In genomic region chr1:109792056-109792831, GRCh38 we compare ENCODE assay signal across 8 cellular contexts. TPM values are rescaled to one million over a fixed set of nuclear protein-coding genes. Genes with fewer than 3 reads are reported as not detected.
DNase-seq lines count a peak whose midpoint lies in the region; ATAC-seq, FAIRE-seq and TF ChIP-seq lines count a peak whose summit lies in the region.

No MANE protein-coding gene starts in this region.

- no peaks in the 10 kb centered on the region for H3K79me2 ChIP-seq in keratinocyte (ENCODE audit: control insufficient read depth, insufficient read depth, low read length)

- H3K27me3 ChIP-seq in bronchial epithelial cell (ENCODE audit: control insufficient read depth, insufficient read depth, low read length): no peaks in the 10 kb centered on the region
- H3K27me3 ChIP-seq in keratinocyte (ENCODE audit: control insufficient read depth, extremely low read depth, insufficient read depth, low read length): no peaks in the 10 kb centered on the region

- H3K36me3 ChIP-seq in bronchial epithelial cell (ENCODE audit: control insufficient read depth, insufficient read depth, low read length) (no peaks in the 10 kb centered on the region), keratinocyte (ENCODE audit: control insufficient read depth in 2 of 2, extremely low read depth in 1 of 2, insufficient read depth in 2 of 2, low read length in 2 of 2) (no peaks in the 10 kb centered on the region)

- dilution Hi-C loops in keratinocyte (cut with MboI; ENCODE audit: extremely low pct_ligation_motif_present, low sequenced_read_pairs): no loop called here

- H4K20me1 ChIP-seq in keratinocyte (ENCODE audit: control insufficient read depth, extremely low read depth, insufficient read depth, low read length): no peaks in the 10 kb centered on the region

- no peaks in the 10 kb centered on the region for H3K9me3 Mint-ChIP-seq in stimulated activated memory B cell treated with anti-CD40 and anti-IgM and Interleukin-4, amounts not matched to agents 10 μg/mL and 1 μg/mL and 100 μg/mL, for 72 hours

- no peaks in the 10 kb centered on the region for H3K9me1 ChIP-seq in keratinocyte (ENCODE audit: control insufficient read depth, extremely low read depth, insufficient read depth, low read length)

- H3K4me1 Mint-ChIP-seq in stimulated activated memory B cell treated with anti-CD40 and anti-IgM and Interleukin-4, amounts not matched to agents 10 μg/mL and 1 μg/mL and 100 μg/mL, for 72 hours: peaks cover 22% of the 10 kb centered on the region

- peak overlapping the region; percentile 22 for H3K4me2 ChIP-seq in keratinocyte (ENCODE audit: control insufficient read depth, extremely low read depth, insufficient read depth, low read depth, low read length)

- H3K4me3 ChIP-seq in bronchial epithelial cell (ENCODE audit: low read depth, low read length) (no peak overlapping the region), keratinocyte (ENCODE audit: control insufficient read depth in 2 of 3, extremely low read depth in 1 of 3, insufficient read depth in 2 of 3, low read depth in 1 of 3, low read length in 3 of 3) (no peak overlapping the region)

- TF ChIP-seq CTCF in bronchial epithelial cell (IDR thresholded peaks at IDR 0.05; ENCODE audit: insufficient read depth, low read length, severe bottlenecking) (no peak), keratinocyte (optimal IDR thresholded peaks at IDR 0.05 in 1 of 3, IDR thresholded peaks at IDR 0.05 in 1 of 3, conservative IDR thresholded peaks at IDR 0.05 in 1 of 3; ENCODE audit: extremely low read depth in 1 of 3, insufficient read depth in 2 of 3, low read length in 3 of 3) (no peak)

- no peak overlapping the region for H3K4me3 Mint-ChIP-seq in stimulated activated memory B cell treated with anti-CD40 and anti-IgM and Interleukin-4, amounts not matched to agents 10 μg/mL and 1 μg/mL and 100 μg/mL, for 72 hours

- peaks cover 10% of the 10 kb centered on the region for H3K27me3 Mint-ChIP-seq in stimulated activated memory B cell treated with anti-CD40 and anti-IgM and Interleukin-4, amounts not matched to agents 10 μg/mL and 1 μg/mL and 100 μg/mL, for 72 hours

- FAIRE-seq in bronchial epithelial cell (lab: Jason Lieb, UNC) (no peak), keratinocyte (lab: Jason Lieb, UNC) (no peak)

- peaks cover 25% of the 10 kb centered on the region for H3K4me1 ChIP-seq in keratinocyte (ENCODE audit: control insufficient read depth, extremely low read depth, insufficient read depth, low read length)

- H3K9me3 ChIP-seq in keratinocyte (ENCODE audit: control insufficient read depth, low read depth, low read length): no peaks in the 10 kb centered on the region

- peak; percentile 47 for DNase-seq in NK-92 treated with Interleukin-12 subunit alpha and Interleukin-12 subunit beta, amount 100 ng/mL, for 24 hours (lab: John Stamatoyannopoulos, UW)
- no peak for DNase-seq in NK-92 (lab: John Stamatoyannopoulos, UW; ENCODE audit: unreplicated experiment)
- peak; percentile 11 for DNase-seq in NCI-H526 treated with DMSO at 0.1 percent for 48 hours (lab: John Stamatoyannopoulos, UW)
- peak; percentile 55 for DNase-seq in bronchial epithelial cell (ENCODE audit: low read depth)
- DNase-seq in keratinocyte (ENCODE audit: low read depth, low spot score): no peak

- H3K27ac ChIP-seq in keratinocyte (ENCODE audit: control insufficient read depth, insufficient read depth, low read length): no peak overlapping the region

- H2AFZ ChIP-seq in keratinocyte (ENCODE audit: control insufficient read depth, low read length): no peak overlapping the region

- H3K9ac ChIP-seq in keratinocyte (ENCODE audit: control insufficient read depth, extremely low read depth, insufficient read depth, low read length): peak overlapping the region; percentile 15

- ATAC-seq in stimulated activated memory B cell treated with anti-CD40 and anti-IgM and Interleukin-4, amounts not matched to agents 10 μg/mL and 1 μg/mL and 100 μg/mL, for 72 hours: no peak
- no peak for ATAC-seq in HG03565 (IDR thresholded peaks at IDR 0.05; ENCODE audit: unreplicated experiment)
- no peak for ATAC-seq in HG03442 (IDR thresholded peaks at IDR 0.05; ENCODE audit: unreplicated experiment)

- no peaks in the 10 kb centered on the region for H3K36me3 Mint-ChIP-seq in stimulated activated memory B cell treated with anti-CD40 and anti-IgM and Interleukin-4, amounts not matched to agents 10 μg/mL and 1 μg/mL and 100 μg/mL, for 72 hours

- peak overlapping the region; percentile 46 for H3K27ac Mint-ChIP-seq in stimulated activated memory B cell treated with anti-CD40 and anti-IgM and Interleukin-4, amounts not matched to agents 10 μg/mL and 1 μg/mL and 100 μg/mL, for 72 hours

RNA-seq across cellular contexts. Expression of gene EPS8L3, which starts 28.5 kb away (rescaled TPM):
- not detected in 2 replicates for total RNA-seq in bronchial epithelial cell
- polyA plus RNA-seq in keratinocyte: not detected in 3 replicates
- not detected for polyA plus RNA-seq in keratinocyte (2011; ENCODE audit: low read depth)
- not detected in 2 replicates for polyA plus RNA-seq in keratinocyte (2011; cell fraction: cytosol; rRNA removed)
- not detected in 2 replicates for polyA plus RNA-seq in keratinocyte (2011; cell fraction: nucleus; rRNA removed)
- not detected in 2 replicates for polyA plus RNA-seq in keratinocyte (2012; ENCODE audit: low replicate concordance)
- polyA minus RNA-seq in keratinocyte: not detected in 3 replicates
- not detected for polyA minus RNA-seq in keratinocyte (2011; cell fraction: cytosol; rRNA and poly(A)+ RNA removed)
- polyA minus RNA-seq in keratinocyte (2011; cell fraction: nucleus; rRNA and poly(A)+ RNA removed): not detected in 2 replicates

RNA-seq across cellular contexts. Expression of gene GSTM3, which starts 51.4 kb away (rescaled TPM):
- 4.7 TPM in 2 replicates for total RNA-seq in bronchial epithelial cell
- polyA plus RNA-seq in keratinocyte: 113 to 158 TPM (median 115 TPM) in 3 replicates
- polyA plus RNA-seq in keratinocyte (2011; ENCODE audit: low read depth): 25.8 TPM
- 148 and 175 TPM in 2 replicates for polyA plus RNA-seq in keratinocyte (2011; cell fraction: cytosol; rRNA removed)
- 82.9 and 93.4 TPM in 2 replicates for polyA plus RNA-seq in keratinocyte (2011; cell fraction: nucleus; rRNA removed)
- polyA plus RNA-seq in keratinocyte (2012; ENCODE audit: low replicate concordance): 69.1 and 93.6 TPM in 2 replicates
- polyA minus RNA-seq in keratinocyte: 24.2 to 76.2 TPM (median 58.1 TPM) in 3 replicates
- 61.0 TPM for polyA minus RNA-seq in keratinocyte (2011; cell fraction: cytosol; rRNA and poly(A)+ RNA removed)
- polyA minus RNA-seq in keratinocyte (2011; cell fraction: nucleus; rRNA and poly(A)+ RNA removed): 15.0 and 27.2 TPM in 2 replicates

Comparison
In these comparisons a context has a peak if more than half of its experiments do, and no peak if none do; other contexts are left out.
1. DNase-seq: peak in NK-92 treated with Interleukin-12 subunit alpha and Interleukin-12 subunit beta, amount 100 ng/mL, for 24 hours (single experiment), NCI-H526 treated with DMSO at 0.1 percent for 48 hours (single experiment) and bronchial epithelial cell (single experiment); none in NK-92 (single experiment) and keratinocyte (single experiment).